2 cellular contexts compared by ENCODE assay signal in the genomic region with DNA sequence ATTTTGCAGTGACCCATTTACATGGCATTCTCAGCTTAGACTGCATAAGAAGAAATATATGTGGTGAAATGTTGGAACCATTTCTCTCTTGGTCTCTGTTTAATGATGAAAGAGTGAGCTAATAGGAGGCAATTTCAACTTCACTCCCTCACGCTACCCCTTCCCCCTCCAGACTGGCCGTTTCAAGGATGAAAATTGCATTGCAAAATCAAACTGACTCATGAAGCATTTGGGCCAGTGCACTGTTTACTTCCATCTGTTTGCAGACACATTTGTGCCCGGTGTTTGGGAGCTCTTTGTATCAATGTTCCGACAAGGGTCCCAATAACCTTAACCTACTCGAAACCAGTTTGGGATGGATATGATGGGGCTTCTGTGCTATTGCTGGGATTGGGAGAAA.
TF ChIP-seq lines count a peak whose summit lies in the region.

No MANE protein-coding gene starts in this region.

TF ChIP-seq in IMR-90, 13 proteins besides CTCF, POLR2A, EP300 and RAD21:
- TF ChIP-seq FOS (IDR thresholded peaks at IDR 0.05; ENCODE audit: low read depth, low read length) (peak; percentile 12; the same call in 1 of the 2 replicates), CEBPB (IDR thresholded peaks at IDR 0.05; ENCODE audit: low read depth, low read length) (peak; percentile 76)

TF ChIP-seq in HepG2, 621 proteins besides CTCF, POLR2A, EP300 and RAD21:
- TF ChIP-seq, protein P1, sequence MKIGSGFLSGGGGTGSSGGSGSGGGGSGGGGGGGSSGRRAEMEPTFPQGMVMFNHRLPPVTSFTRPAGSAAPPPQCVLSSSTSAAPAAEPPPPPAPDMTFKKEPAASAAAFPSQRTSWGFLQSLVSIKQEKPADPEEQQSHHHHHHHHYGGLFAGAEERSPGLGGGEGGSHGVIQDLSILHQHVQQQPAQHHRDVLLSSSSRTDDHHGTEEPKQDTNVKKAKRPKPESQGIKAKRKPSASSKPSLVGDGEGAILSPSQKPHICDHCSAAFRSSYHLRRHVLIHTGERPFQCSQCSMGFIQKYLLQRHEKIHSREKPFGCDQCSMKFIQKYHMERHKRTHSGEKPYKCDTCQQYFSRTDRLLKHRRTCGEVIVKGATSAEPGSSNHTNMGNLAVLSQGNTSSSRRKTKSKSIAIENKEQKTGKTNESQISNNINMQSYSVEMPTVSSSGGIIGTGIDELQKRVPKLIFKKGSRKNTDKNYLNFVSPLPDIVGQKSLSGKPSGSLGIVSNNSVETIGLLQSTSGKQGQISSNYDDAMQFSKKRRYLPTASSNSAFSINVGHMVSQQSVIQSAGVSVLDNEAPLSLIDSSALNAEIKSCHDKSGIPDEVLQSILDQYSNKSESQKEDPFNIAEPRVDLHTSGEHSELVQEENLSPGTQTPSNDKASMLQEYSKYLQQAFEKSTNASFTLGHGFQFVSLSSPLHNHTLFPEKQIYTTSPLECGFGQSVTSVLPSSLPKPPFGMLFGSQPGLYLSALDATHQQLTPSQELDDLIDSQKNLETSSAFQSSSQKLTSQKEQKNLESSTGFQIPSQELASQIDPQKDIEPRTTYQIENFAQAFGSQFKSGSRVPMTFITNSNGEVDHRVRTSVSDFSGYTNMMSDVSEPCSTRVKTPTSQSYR (CRISPR knock-in tag; IDR thresholded peaks at IDR 0.05; ENCODE audit: borderline replicate concordance): peak; percentile 26; the same call in 1 of the 2 replicates
- TF ChIP-seq, protein P2, sequence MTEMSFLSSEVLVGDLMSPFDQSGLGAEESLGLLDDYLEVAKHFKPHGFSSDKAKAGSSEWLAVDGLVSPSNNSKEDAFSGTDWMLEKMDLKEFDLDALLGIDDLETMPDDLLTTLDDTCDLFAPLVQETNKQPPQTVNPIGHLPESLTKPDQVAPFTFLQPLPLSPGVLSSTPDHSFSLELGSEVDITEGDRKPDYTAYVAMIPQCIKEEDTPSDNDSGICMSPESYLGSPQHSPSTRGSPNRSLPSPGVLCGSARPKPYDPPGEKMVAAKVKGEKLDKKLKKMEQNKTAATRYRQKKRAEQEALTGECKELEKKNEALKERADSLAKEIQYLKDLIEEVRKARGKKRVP (CRISPR knock-in tag; IDR thresholded peaks at IDR 0.05): peak in 1 of 2 experiments; percentile 87; a peak in 2 of 4 replicates
- TF ChIP-seq GATAD2A (CRISPR knock-in tag; IDR thresholded peaks at IDR 0.05) (peak; percentile 27; the same call in 1 of the 2 replicates), ZNF7 (CRISPR knock-in tag; IDR thresholded peaks at IDR 0.05) (peak; percentile 85), FOSL2 (CRISPR knock-in tag; IDR thresholded peaks at IDR 0.05) (peak; percentile 87), CEBPB (IDR thresholded peaks at IDR 0.05; ENCODE audit: borderline replicate concordance, low read depth, low read length) (peak; percentile 56; the same call in 1 of the 2 replicates), FOXA3 (CRISPR knock-in tag; IDR thresholded peaks at IDR 0.05) (0 out of 2 replicates have a peak, but pooled peaks have one; percentile 16)
- TF ChIP-seq, protein P3, sequence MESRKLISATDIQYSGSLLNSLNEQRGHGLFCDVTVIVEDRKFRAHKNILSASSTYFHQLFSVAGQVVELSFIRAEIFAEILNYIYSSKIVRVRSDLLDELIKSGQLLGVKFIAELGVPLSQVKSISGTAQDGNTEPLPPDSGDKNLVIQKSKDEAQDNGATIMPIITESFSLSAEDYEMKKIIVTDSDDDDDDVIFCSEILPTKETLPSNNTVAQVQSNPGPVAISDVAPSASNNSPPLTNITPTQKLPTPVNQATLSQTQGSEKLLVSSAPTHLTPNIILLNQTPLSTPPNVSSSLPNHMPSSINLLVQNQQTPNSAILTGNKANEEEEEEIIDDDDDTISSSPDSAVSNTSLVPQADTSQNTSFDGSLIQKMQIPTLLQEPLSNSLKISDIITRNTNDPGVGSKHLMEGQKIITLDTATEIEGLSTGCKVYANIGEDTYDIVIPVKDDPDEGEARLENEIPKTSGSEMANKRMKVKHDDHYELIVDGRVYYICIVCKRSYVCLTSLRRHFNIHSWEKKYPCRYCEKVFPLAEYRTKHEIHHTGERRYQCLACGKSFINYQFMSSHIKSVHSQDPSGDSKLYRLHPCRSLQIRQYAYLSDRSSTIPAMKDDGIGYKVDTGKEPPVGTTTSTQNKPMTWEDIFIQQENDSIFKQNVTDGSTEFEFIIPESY (CRISPR knock-in tag; IDR thresholded peaks at IDR 0.05): peak; percentile 30; the same call in 1 of the 2 replicates
